1 cellular context compared by ENCODE assay signal in the genomic region with DNA sequence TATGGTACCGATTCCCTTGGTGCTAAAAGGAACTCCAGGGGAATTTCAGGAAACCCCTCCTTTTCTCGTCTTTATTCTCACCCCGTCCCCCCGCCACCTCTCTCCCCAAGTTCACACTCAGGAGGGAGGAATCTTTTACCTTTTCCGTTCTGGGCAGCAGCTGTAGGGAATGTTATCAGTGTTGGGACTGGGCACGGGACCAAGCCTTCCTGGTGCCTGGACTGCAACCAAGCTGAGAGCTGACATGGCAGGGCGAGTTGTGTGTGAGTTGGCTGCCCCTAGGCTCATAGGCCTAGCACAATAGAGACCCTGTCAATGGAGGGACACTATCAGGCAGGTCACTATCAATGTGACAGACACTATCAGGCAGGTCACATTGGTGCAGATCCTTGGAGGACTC.
TF ChIP-seq lines count a peak whose summit lies in the region.

No MANE protein-coding gene starts in this region.

TF ChIP-seq in SK-N-SH treated with all-trans-retinoic acid at 6 μM for 48 hours, 23 proteins besides CTCF, POLR2A, EP300 and RAD21 (continued from another document):
- TF ChIP-seq ARNTL (CRISPR knock-in tag; IDR thresholded peaks at IDR 0.05; ENCODE audit: borderline replicate concordance, low read depth) (no peak), ZNF8 (CRISPR knock-in tag; IDR thresholded peaks at IDR 0.05) (no peak), TCF4 (CRISPR knock-in tag; IDR thresholded peaks at IDR 0.05; ENCODE audit: borderline replicate concordance) (no peak)
- TF ChIP-seq, protein P1, sequence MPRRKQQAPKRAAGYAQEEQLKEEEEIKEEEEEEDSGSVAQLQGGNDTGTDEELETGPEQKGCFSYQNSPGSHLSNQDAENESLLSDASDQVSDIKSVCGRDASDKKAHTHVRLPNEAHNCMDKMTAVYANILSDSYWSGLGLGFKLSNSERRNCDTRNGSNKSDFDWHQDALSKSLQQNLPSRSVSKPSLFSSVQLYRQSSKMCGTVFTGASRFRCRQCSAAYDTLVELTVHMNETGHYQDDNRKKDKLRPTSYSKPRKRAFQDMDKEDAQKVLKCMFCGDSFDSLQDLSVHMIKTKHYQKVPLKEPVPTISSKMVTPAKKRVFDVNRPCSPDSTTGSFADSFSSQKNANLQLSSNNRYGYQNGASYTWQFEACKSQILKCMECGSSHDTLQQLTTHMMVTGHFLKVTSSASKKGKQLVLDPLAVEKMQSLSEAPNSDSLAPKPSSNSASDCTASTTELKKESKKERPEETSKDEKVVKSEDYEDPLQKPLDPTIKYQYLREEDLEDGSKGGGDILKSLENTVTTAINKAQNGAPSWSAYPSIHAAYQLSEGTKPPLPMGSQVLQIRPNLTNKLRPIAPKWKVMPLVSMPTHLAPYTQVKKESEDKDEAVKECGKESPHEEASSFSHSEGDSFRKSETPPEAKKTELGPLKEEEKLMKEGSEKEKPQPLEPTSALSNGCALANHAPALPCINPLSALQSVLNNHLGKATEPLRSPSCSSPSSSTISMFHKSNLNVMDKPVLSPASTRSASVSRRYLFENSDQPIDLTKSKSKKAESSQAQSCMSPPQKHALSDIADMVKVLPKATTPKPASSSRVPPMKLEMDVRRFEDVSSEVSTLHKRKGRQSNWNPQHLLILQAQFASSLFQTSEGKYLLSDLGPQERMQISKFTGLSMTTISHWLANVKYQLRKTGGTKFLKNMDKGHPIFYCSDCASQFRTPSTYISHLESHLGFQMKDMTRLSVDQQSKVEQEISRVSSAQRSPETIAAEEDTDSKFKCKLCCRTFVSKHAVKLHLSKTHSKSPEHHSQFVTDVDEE (CRISPR knock-in tag; IDR thresholded peaks at IDR 0.05), result no peak
TF ChIP-seq in SK-N-SH treated with all-trans-retinoic acid at 6 μM for 48 hours: peak in this region for 0.
